ENCODE assay signal across 8 cellular contexts in genomic region chr11:108224908-108225786, GRCh38. TPM values are rescaled to one million over a fixed set of nuclear protein-coding genes. Genes with fewer than 3 reads are reported as not detected.
DNase-seq lines count a peak whose midpoint lies in the region; ATAC-seq and TF ChIP-seq lines count a peak whose summit lies in the region.

No MANE protein-coding gene starts in this region.

- TF ChIP-seq CTCF in GM10248 (IDR thresholded peaks at IDR 0.05; ENCODE audit: control extremely low read depth, extremely low read depth, low read depth, missing control alignments), result no peak
- TF ChIP-seq CTCF in ovary (IDR thresholded peaks at IDR 0.05), result no peak

- H3K18ac ChIP-seq in trophoblast cell (ENCODE audit: low read length), result no peak overlapping the region

- no peak overlapping the region for H3K14ac ChIP-seq in trophoblast cell (ENCODE audit: low read length)

- CTCF ChIA-PET in GM10248 (lab: Yijun Ruan, JAX), result interaction anchor here (1.0 to 2.6 kb wide), 2 partner anchors 11 to 216 kb away, joined by 3 to 10 read pairs; partner anchors contain the start of gene CUL5

- peaks cover 0 to 3% of the 10 kb centered on the region in 2 experiments for H3K4me1 ChIP-seq in trophoblast cell (ENCODE audit: control insufficient read depth in 1 of 2, insufficient read depth in 2 of 2, low read length in 2 of 2)
- peaks cover 5% of the 10 kb centered on the region for H3K4me1 ChIP-seq in ovary (ENCODE audit: insufficient read depth)

- POLR2A ChIA-PET in GM10248 (lab: Yijun Ruan, JAX), result interaction anchor here (1.1 kb wide), 1 partner anchor 12 kb away, joined by 4 read pairs; no protein-coding TSS in a partner anchor

- H3K9me3 ChIP-seq in trophoblast cell (ENCODE audit: insufficient read depth, low read depth, low read length), result no peaks in the 10 kb centered on the region
- H3K9me3 ChIP-seq in ovary, result no peaks in the 10 kb centered on the region

- H3K79me1 ChIP-seq in trophoblast cell (ENCODE audit: low read length), result peaks cover 13% of the 10 kb centered on the region

- H3K79me2 ChIP-seq in trophoblast cell (ENCODE audit: control insufficient read depth, insufficient read depth, low read length, poor library complexity), result peaks cover 12% of the 10 kb centered on the region

- H4K12ac ChIP-seq in trophoblast cell (ENCODE audit: low read depth, low read length), result no peak overlapping the region

- H3K27me3 ChIP-seq in trophoblast cell (ENCODE audit: insufficient read depth, low read length) (no peaks in the 10 kb centered on the region), ovary (no peaks in the 10 kb centered on the region)

- WGBS in trophoblast cell (ENCODE audit: extremely low coverage, insufficient coverage, insufficient read length), result no CpG with 5 or more reads among the region's 14 CpGs
- WGBS in ovary, 3 donors, result 91 to 92% (median 92%) methylated on average over 14 of the region's 14 CpGs

- no peak overlapping the region for H2BK12ac ChIP-seq in trophoblast cell (ENCODE audit: low read length)

- H3K9ac ChIP-seq in trophoblast cell (ENCODE audit: low read length), result no peak overlapping the region

- H3K4me3 ChIP-seq in trophoblast cell (ENCODE audit: low read depth, low read length) (no peak overlapping the region), ovary (no peak overlapping the region)

- DNase-seq in GM10248 (ENCODE audit: extremely low spot score), result peak; percentile 39
- DNase-seq in NOMO-1 treated with DMSO at 0.1 percent for 48 hours (lab: John Stamatoyannopoulos, UW; ENCODE audit: unreplicated experiment), result peak; percentile 76
- DNase-seq in caudate nucleus (lab: John Stamatoyannopoulos, UW), result peak in 1 of 61 donors; percentile 2
- peak in 1 of 2 donors; percentile 2 for DNase-seq in trophoblast cell
- no peak for DNase-seq in ovary
- no peak for DNase-seq in NCI-H1105 treated with DMSO at 0.1 percent for 48 hours (lab: John Stamatoyannopoulos, UW)

- ATAC-seq in GM18498 (IDR thresholded peaks at IDR 0.05; ENCODE audit: unreplicated experiment), result no peak
- no peak for ATAC-seq in HG03139 (IDR thresholded peaks at IDR 0.05; ENCODE audit: unreplicated experiment)

- intact Hi-C loops in ovary (cut with DNase I), result loop anchor here in 2 of 4 donors (5.0 to 10.0 kb wide), 5 partner anchors 100 to 442 kb away; partner anchors contain the start of genes ACAT1 (in 2 of the 2), C11orf65 (in 1 of the 2), CUL5 (in 1 of the 2) and DDX10 (in 1 of the 2)

- H2BK5ac ChIP-seq in trophoblast cell (ENCODE audit: low read depth, low read length, poor library complexity), result peak overlapping the region; percentile 63

- no peak overlapping the region for H4K8ac ChIP-seq in trophoblast cell (ENCODE audit: low read depth, low read length)

- peaks cover 2 to 3% of the 10 kb centered on the region in 2 experiments for H3K36me3 ChIP-seq in trophoblast cell (ENCODE audit: control insufficient read depth in 1 of 2, insufficient read depth in 2 of 2, low read length in 2 of 2)
- no peaks in the 10 kb centered on the region for H3K36me3 ChIP-seq in ovary

- H2AFZ ChIP-seq in trophoblast cell (ENCODE audit: insufficient read depth, low read length, poor library complexity), result no peak overlapping the region

- no peak overlapping the region for H2AK5ac ChIP-seq in trophoblast cell (ENCODE audit: low read length)

- no peak overlapping the region for H3K4me2 ChIP-seq in trophoblast cell (ENCODE audit: low read length)

- peak overlapping the region; percentile 48 for H3K27ac ChIP-seq in caudate nucleus (ENCODE audit: low read depth, low read length)
- no peak overlapping the region for H3K27ac ChIP-seq in trophoblast cell (ENCODE audit: low read depth, low read length)
- H3K27ac ChIP-seq in ovary, result no peak overlapping the region

- H3K23ac ChIP-seq in trophoblast cell (ENCODE audit: low read length), result no peak overlapping the region

- TF ChIP-seq EP300 in ovary (IDR thresholded peaks at IDR 0.05), result no peak

- no peak overlapping the region for H4K91ac ChIP-seq in trophoblast cell (ENCODE audit: low read depth, low read length)

- TF ChIP-seq POLR2A in ovary (IDR thresholded peaks at IDR 0.05), result no peak

- no peak overlapping the region for H2BK120ac ChIP-seq in trophoblast cell (ENCODE audit: insufficient read depth, low read length, poor library complexity)

- H3K4ac ChIP-seq in trophoblast cell (ENCODE audit: low read depth, low read length), result peak overlapping the region; percentile 56

RNA-seq across cellular contexts. Expression of gene ATM, which starts 2.3 kb away (rescaled TPM):
- polyA plus RNA-seq in trophoblast cell (2013), result 15.8 and 17.8 TPM in 2 replicates
- 100 to 1,000 TPM in 1 of 7 donors, 10 to 100 TPM in 6; 55.1 to 104 (median 82.7) TPM for total RNA-seq in ovary
- 10 to 100 TPM; 29.2 to 34.5 TPM for polyA plus RNA-seq in ovary

RNA-seq across cellular contexts. Expression of gene NPAT, which starts 2.7 kb away (rescaled TPM):
- 16.7 and 17.3 TPM in 2 replicates for polyA plus RNA-seq in trophoblast cell (2013)
- 10 to 100 TPM; 12.8 to 23.3 (median 16.6) TPM for total RNA-seq in ovary
- 1 to 10 TPM; 6.2 to 8.7 TPM for polyA plus RNA-seq in ovary

Comparison
In these comparisons a context has a peak if more than half of its experiments do, and no peak if none do; other contexts are left out.
1. DNase-seq: peak in GM10248 (single experiment) and NOMO-1 treated with DMSO at 0.1 percent for 48 hours (single experiment); none in ovary (0 of 5) and NCI-H1105 treated with DMSO at 0.1 percent for 48 hours (single experiment).